15 cellular contexts compared by ENCODE assay signal in genomic region chr1:228370941-228371740, GRCh38. TPM values are rescaled to one million over a fixed set of nuclear protein-coding genes. Genes with fewer than 3 reads are reported as not detected.
DNase-seq lines count a peak whose midpoint lies in the region; ATAC-seq and TF ChIP-seq lines count a peak whose summit lies in the region.
"Had no signal": no experiment of that assay in that cellular context is flagged by ENCODE, and none has a peak within 500 bp of the region (broad histone marks: within the 10 kb centered on the region; RNA-seq: fewer than 3 reads in every experiment).

No MANE protein-coding gene starts in this region.

- peaks cover 2% of the 10 kb centered on the region for H3K9me3 ChIP-seq in trophoblast cell (ENCODE audit: insufficient read depth, low read depth, low read length)
- H3K9me3 ChIP-seq: A549, tibial nerve had no signal

- no peak overlapping the region for H4K8ac ChIP-seq in trophoblast cell (ENCODE audit: low read depth, low read length)

- H2BK12ac ChIP-seq in trophoblast cell (ENCODE audit: low read length), result no peak overlapping the region

- no peak overlapping the region for H3K4ac ChIP-seq in trophoblast cell (ENCODE audit: low read depth, low read length)

- no peak overlapping the region for H3K9ac ChIP-seq in trophoblast cell (ENCODE audit: low read length)

- H2BK120ac ChIP-seq in trophoblast cell (ENCODE audit: insufficient read depth, low read length, poor library complexity), result no peak overlapping the region

- no peak overlapping the region for H2AFZ ChIP-seq in trophoblast cell (ENCODE audit: insufficient read depth, low read length, poor library complexity)

- no peak overlapping the region for H3K27ac Mint-ChIP-seq in chondrocyte (ENCODE audit: unreplicated experiment)
- no peak overlapping the region for H3K27ac Mint-ChIP-seq in T-helper 2 cell treated with Interferon-gamma antibody and Interleukin-4, amounts not matched to agents 5 μg/mL and 100 μg/mL, for 36 hours
- H3K27ac Mint-ChIP-seq: activated CD4-positive, alpha-beta memory T cell treated with anti-CD3 and anti-CD28 coated beads, Interleukin-2, amount 10 ng/mL, durations not matched to agents 7 days and 5 days had no signal

- H3K4me2 ChIP-seq in trophoblast cell (ENCODE audit: low read length), result no peak overlapping the region
- H3K4me2 ChIP-seq: A549 had no signal

- no peaks in the 10 kb centered on the region for H3K79me2 ChIP-seq in trophoblast cell (ENCODE audit: control insufficient read depth, insufficient read depth, low read length, poor library complexity)

- no peaks in the 10 kb centered on the region for H3K27me3 ChIP-seq in trophoblast cell (ENCODE audit: insufficient read depth, low read length)

- no peak overlapping the region for H3K4me3 Mint-ChIP-seq in chondrocyte (ENCODE audit: unreplicated experiment)
- no peak overlapping the region for H3K4me3 Mint-ChIP-seq in T-helper 2 cell treated with Interferon-gamma antibody and Interleukin-4, amounts not matched to agents 5 μg/mL and 100 μg/mL, for 36 hours
- H3K4me3 Mint-ChIP-seq: activated CD4-positive, alpha-beta memory T cell treated with anti-CD3 and anti-CD28 coated beads, Interleukin-2, amount 10 ng/mL, durations not matched to agents 7 days and 5 days had no signal

- no peaks in the 10 kb centered on the region for H3K36me3 ChIP-seq in trophoblast cell (ENCODE audit: control insufficient read depth in 1 of 2, insufficient read depth in 2 of 2, low read length in 2 of 2)
- H3K36me3 ChIP-seq: tibial nerve had no signal

- no peak overlapping the region for H2AK5ac ChIP-seq in trophoblast cell (ENCODE audit: low read length)

- no peak overlapping the region for H3K14ac ChIP-seq in trophoblast cell (ENCODE audit: low read length)

- H3K27me3 Mint-ChIP-seq in chondrocyte (ENCODE audit: low read depth), result no peaks in the 10 kb centered on the region
- H3K27me3 Mint-ChIP-seq in T-helper 2 cell treated with Interferon-gamma antibody and Interleukin-4, amounts not matched to agents 5 μg/mL and 100 μg/mL, for 36 hours (ENCODE audit: low read depth), result no peaks in the 10 kb centered on the region
- H3K27me3 Mint-ChIP-seq: activated CD4-positive, alpha-beta memory T cell treated with anti-CD3 and anti-CD28 coated beads, Interleukin-2, amount 10 ng/mL, durations not matched to agents 7 days and 5 days had no signal

- H4K12ac ChIP-seq in trophoblast cell (ENCODE audit: low read depth, low read length), result no peak overlapping the region

- DNase-seq in NCI-H1436 (lab: John Stamatoyannopoulos, UW) (peak; percentile 27), NCI-H1436 treated with DMSO at 0.1 percent for 48 hours (lab: John Stamatoyannopoulos, UW) (no peak), NCI-H1092 treated with DMSO at 0.1 percent for 48 hours (lab: John Stamatoyannopoulos, UW) (peak; percentile 35), chondrocyte (ENCODE audit: low spot score) (peak; percentile 90), trophoblast cell (peak; percentile 31 to 51)
- no peak for DNase-seq in central memory CD4-positive, alpha-beta T cell
- no peak for DNase-seq in T-helper 2 cell treated with Interferon-gamma antibody and Interleukin-4, amounts not matched to agents 5 μg/mL and 100 μg/mL, for 36 hours (ENCODE audit: low spot score)
- DNase-seq: activated CD4-positive, alpha-beta memory T cell treated with anti-CD3 and anti-CD28 coated beads, Interleukin-2, amount 10 ng/mL, durations not matched to agents 7 days and 5 days; activated effector memory CD4-positive, alpha-beta T cell treated with anti-CD3 and anti-CD28 coated beads, Interleukin-2, amount 50 U/mL, for 16 hours; effector CD8-positive, alpha-beta T cell; NCI-H2227 treated with DMSO at 0.1 percent for 48 hours; occipital lobe had no signal

- TF ChIP-seq CTCF in chondrocyte (IDR thresholded peaks at IDR 0.05), result no peak

- H3K18ac ChIP-seq in trophoblast cell (ENCODE audit: low read length), result no peak overlapping the region

- no peak overlapping the region for H2BK5ac ChIP-seq in trophoblast cell (ENCODE audit: low read depth, low read length, poor library complexity)

- peaks cover 0 to 2% of the 10 kb centered on the region in 2 experiments for H3K4me1 ChIP-seq in trophoblast cell (ENCODE audit: control insufficient read depth in 1 of 2, insufficient read depth in 2 of 2, low read length in 2 of 2)
- H3K4me1 ChIP-seq: A549 had no signal

- H3K4me3 ChIP-seq in trophoblast cell (ENCODE audit: low read depth, low read length), result no peak overlapping the region
- H3K4me3 ChIP-seq: A549, tibial nerve had no signal

- H4K91ac ChIP-seq in trophoblast cell (ENCODE audit: low read depth, low read length), result no peak overlapping the region

- H3K27ac ChIP-seq in trophoblast cell (ENCODE audit: low read depth, low read length), result no peak overlapping the region
- H3K27ac ChIP-seq: A549 had no signal

- H3K36me3 Mint-ChIP-seq in chondrocyte (ENCODE audit: low read depth), result no peaks in the 10 kb centered on the region
- no peaks in the 10 kb centered on the region for H3K36me3 Mint-ChIP-seq in T-helper 2 cell treated with Interferon-gamma antibody and Interleukin-4, amounts not matched to agents 5 μg/mL and 100 μg/mL, for 36 hours (ENCODE audit: low read depth)

- H3K9me3 Mint-ChIP-seq in chondrocyte (ENCODE audit: low read depth), result no peaks in the 10 kb centered on the region
- no peaks in the 10 kb centered on the region for H3K9me3 Mint-ChIP-seq in T-helper 2 cell treated with Interferon-gamma antibody and Interleukin-4, amounts not matched to agents 5 μg/mL and 100 μg/mL, for 36 hours
- H3K9me3 Mint-ChIP-seq: activated CD4-positive, alpha-beta memory T cell treated with anti-CD3 and anti-CD28 coated beads, Interleukin-2, amount 10 ng/mL, durations not matched to agents 7 days and 5 days had no signal

- no peak for ATAC-seq in GM19452 (IDR thresholded peaks at IDR 0.05; ENCODE audit: unreplicated experiment)
- ATAC-seq: A549 had no signal

- no CpG with 5 or more reads among the region's 50 CpGs for WGBS in trophoblast cell (ENCODE audit: extremely low coverage, insufficient coverage, insufficient read length)

- H3K79me1 ChIP-seq in trophoblast cell (ENCODE audit: low read length), result no peaks in the 10 kb centered on the region

- no peaks in the 10 kb centered on the region for H3K4me1 Mint-ChIP-seq in chondrocyte (ENCODE audit: low read depth)
- no peaks in the 10 kb centered on the region for H3K4me1 Mint-ChIP-seq in T-helper 2 cell treated with Interferon-gamma antibody and Interleukin-4, amounts not matched to agents 5 μg/mL and 100 μg/mL, for 36 hours (ENCODE audit: low read depth)
- H3K4me1 Mint-ChIP-seq: activated CD4-positive, alpha-beta memory T cell treated with anti-CD3 and anti-CD28 coated beads, Interleukin-2, amount 10 ng/mL, durations not matched to agents 7 days and 5 days had no signal

- no peak overlapping the region for H3K23ac ChIP-seq in trophoblast cell (ENCODE audit: low read length)

RNA-seq across cellular contexts. Expression of gene TRIM11, which starts 35.5 kb away (rescaled TPM):
- total RNA-seq in chondrocyte, result 16.0 to 22.4 TPM (median 20.0 TPM) in 3 replicates
- 31.1 and 32.5 TPM in 2 replicates for polyA plus RNA-seq in trophoblast cell (2013)

RNA-seq across cellular contexts. Expression of gene TRIM17, which starts 45.5 kb away (rescaled TPM):
- total RNA-seq in chondrocyte, result 0.28 to 0.35 TPM in 2 of 3 replicates, not detected in the other
- 10.5 and 10.6 TPM in 2 replicates for polyA plus RNA-seq in trophoblast cell (2013)
- polyA plus RNA-seq: A549 had no signal

Comparison
In these comparisons a context has a peak if more than half of its experiments do, and no peak if none do; other contexts are left out.
1. DNase-seq: peak in NCI-H1436 (single experiment), NCI-H1092 treated with DMSO at 0.1 percent for 48 hours (single experiment), chondrocyte (single experiment) and trophoblast cell (2 of 2); none in NCI-H1436 treated with DMSO at 0.1 percent for 48 hours (single experiment), central memory CD4-positive, alpha-beta T cell (single experiment) and T-helper 2 cell treated with Interferon-gamma antibody and Interleukin-4, amounts not matched to agents 5 μg/mL and 100 μg/mL, for 36 hours (single experiment).